8 cellular contexts compared by ENCODE assay signal in genomic region chr7:47601119-47601880, GRCh38.
DNase-seq lines count a peak whose midpoint lies in the region; ATAC-seq and TF ChIP-seq lines count a peak whose summit lies in the region.

No MANE protein-coding gene starts in this region.

- DNase-seq in amniotic epithelial cell (ENCODE audit: low read depth) (peak; percentile 92), WERI-Rb-1 (no peak), amygdala (lab: John Stamatoyannopoulos, UW) (no peak)
- DNase-seq in stimulated activated CD4-positive, alpha-beta T cell treated with anti-CD3 and anti-CD28 coated beads, Interleukin-15, amount 100 ng/mL, for 24 hours: no peak
- no peak for DNase-seq in stimulated activated naive CD4-positive, alpha-beta T cell (lab: John Stamatoyannopoulos, UW)

- no peak overlapping the region for H3K4me2 ChIP-seq in parathyroid adenoma (ENCODE audit: low read length)

- H3K9me3 ChIP-seq in parathyroid adenoma (ENCODE audit: control insufficient read depth, low read length) (no peaks in the 10 kb centered on the region), WERI-Rb-1 (ENCODE audit: severe bottlenecking) (peaks cover 14% of the 10 kb centered on the region)

- H3K4me3 ChIP-seq in parathyroid adenoma (ENCODE audit: low read depth, low read length): no peak overlapping the region
- H3K4me3 ChIP-seq in WERI-Rb-1 (ENCODE audit: low read depth, low read length): no peak overlapping the region

- H3K27me3 ChIP-seq in parathyroid adenoma (ENCODE audit: control insufficient read depth, insufficient read depth, low read length): no peaks in the 10 kb centered on the region
- H3K27me3 ChIP-seq in WERI-Rb-1 (ENCODE audit: insufficient read depth, low read depth, severe bottlenecking): no peaks in the 10 kb centered on the region

- H3K36me3 ChIP-seq in parathyroid adenoma (ENCODE audit: control insufficient read depth, insufficient read depth, low read length) (no peaks in the 10 kb centered on the region), WERI-Rb-1 (no peaks in the 10 kb centered on the region)

- TF ChIP-seq CTCF in parathyroid adenoma (IDR thresholded peaks at IDR 0.05) (no peak), WERI-Rb-1 (IDR thresholded peaks at IDR 0.05; ENCODE audit: low read depth, low read length) (no peak)

- no peak overlapping the region for H3K9ac ChIP-seq in parathyroid adenoma

- peak overlapping the region; percentile 33 for H2AFZ ChIP-seq in parathyroid adenoma

- ATAC-seq in GM19043 (IDR thresholded peaks at IDR 0.05; ENCODE audit: low read depth, unreplicated experiment) (peak; percentile 61), HG03571 (IDR thresholded peaks at IDR 0.05; ENCODE audit: unreplicated experiment) (peak; percentile 65)

- H3K4me1 ChIP-seq in parathyroid adenoma: peaks cover 5% of the 10 kb centered on the region

- no peaks in the 10 kb centered on the region for H3K79me2 ChIP-seq in parathyroid adenoma

- H3K27ac ChIP-seq in parathyroid adenoma (no peak overlapping the region), WERI-Rb-1 (no peak overlapping the region)
